Comparison of ENCODE assay signal across 1 cellular context in genomic region chr1:3771108-3772026, GRCh38.
TF ChIP-seq lines count a peak whose summit lies in the region.

No MANE protein-coding gene starts in this region.

TF ChIP-seq in HepG2, 621 proteins besides CTCF, POLR2A, EP300 and RAD21 (continued from another document and continues in another):
- TF ChIP-seq SMARCC2 (IDR thresholded peaks at IDR 0.05) (no peak), HNRNPH1 (optimal IDR thresholded peaks at IDR 0.05; ENCODE audit: low read depth, low read length) (no peak), IRX3 (CRISPR knock-in tag; IDR thresholded peaks at IDR 0.05; ENCODE audit: borderline replicate concordance, low read depth) (no peak), MLXIP (CRISPR knock-in tag; IDR thresholded peaks at IDR 0.05; ENCODE audit: borderline replicate concordance) (no peak; the same call in 1 of the 2 replicates), ZBTB20 (CRISPR knock-in tag; IDR thresholded peaks at IDR 0.05; ENCODE audit: borderline replicate concordance, low read depth) (no peak), ZNF12 (CRISPR knock-in tag; IDR thresholded peaks at IDR 0.05) (no peak), KDM2A (CRISPR knock-in tag; IDR thresholded peaks at IDR 0.05; ENCODE audit: borderline replicate concordance, low read depth) (peak; percentile 40; the same call in 1 of the 2 replicates), RFX3 (CRISPR knock-in tag; IDR thresholded peaks at IDR 0.05) (no peak), ZNF691 (CRISPR knock-in tag; IDR thresholded peaks at IDR 0.05; ENCODE audit: borderline replicate concordance, low read depth) (no peak), RBM22 (optimal IDR thresholded peaks at IDR 0.05; ENCODE audit: low read length) (peak; percentile 28), TFDP1 (CRISPR knock-in tag; IDR thresholded peaks at IDR 0.05; ENCODE audit: borderline replicate concordance) (no peak), ZNF138 (CRISPR knock-in tag; IDR thresholded peaks at IDR 0.05; ENCODE audit: low read depth) (peak; percentile 78; the same call in 1 of the 2 replicates), KDM1A (CRISPR knock-in tag; IDR thresholded peaks at IDR 0.05) (no peak), CBX5 (CRISPR knock-in tag; IDR thresholded peaks at IDR 0.05; ENCODE audit: borderline replicate concordance) (no peak), CHD4 (IDR thresholded peaks at IDR 0.05; ENCODE audit: borderline replicate concordance, low read length) (no peak), SSRP1 (CRISPR knock-in tag; IDR thresholded peaks at IDR 0.05) (no peak), GMEB2 (CRISPR knock-in tag; IDR thresholded peaks at IDR 0.05; ENCODE audit: low read depth) (no peak), CCAR2 (optimal IDR thresholded peaks at IDR 0.05; ENCODE audit: low read depth, low read length) (no peak), LCORL (IDR thresholded peaks at IDR 0.05) (no peak), LCORL (CRISPR knock-in tag; IDR thresholded peaks at IDR 0.05) (0 out of 2 replicates have a peak, but pooled peaks have one; percentile 14), CBX2 (IDR thresholded peaks at IDR 0.05; ENCODE audit: low read depth, low read length) (no peak), CBX2 (CRISPR knock-in tag; IDR thresholded peaks at IDR 0.05; ENCODE audit: low read depth) (no peak), HNRNPL (IDR thresholded peaks at IDR 0.05; ENCODE audit: low read depth, low read length) (0 out of 2 replicates have a peak, but pooled peaks have one; percentile 47), ZNF790 (CRISPR knock-in tag; IDR thresholded peaks at IDR 0.05; ENCODE audit: borderline replicate concordance) (no peak; the same call in 1 of the 2 replicates), ZNF747 (CRISPR knock-in tag; IDR thresholded peaks at IDR 0.05; ENCODE audit: borderline replicate concordance) (peak; percentile 12), ZNF496 (CRISPR knock-in tag; IDR thresholded peaks at IDR 0.05; ENCODE audit: insufficient replicate concordance) (no peak), ZFP1 (CRISPR knock-in tag; IDR thresholded peaks at IDR 0.05) (0 out of 2 replicates have a peak, but pooled peaks have one; percentile 5), PITX1 (CRISPR knock-in tag; IDR thresholded peaks at IDR 0.05) (peak; percentile 35; the same call in 1 of the 2 replicates), SMAD3 (CRISPR knock-in tag; IDR thresholded peaks at IDR 0.05) (0 out of 2 replicates have a peak, but pooled peaks have one; percentile 16), TP53 (CRISPR knock-in tag; conservative IDR thresholded peaks at IDR 0.05) (no peak), TEAD3 (CRISPR knock-in tag; optimal IDR thresholded peaks at IDR 0.05; ENCODE audit: borderline replicate concordance) (peak; percentile 46), XRCC5 (optimal IDR thresholded peaks at IDR 0.05; ENCODE audit: low read length) (no peak), TSC22D2 (CRISPR knock-in tag; IDR thresholded peaks at IDR 0.05; ENCODE audit: borderline replicate concordance) (no peak), THAP7 (CRISPR knock-in tag; IDR thresholded peaks at IDR 0.05) (no peak), KLF13 (CRISPR knock-in tag; IDR thresholded peaks at IDR 0.05) (no peak), ZSCAN20 (CRISPR knock-in tag; IDR thresholded peaks at IDR 0.05; ENCODE audit: borderline replicate concordance) (no peak), PHF20 (CRISPR knock-in tag; IDR thresholded peaks at IDR 0.05) (no peak), BORCS8-MEF2B (CRISPR knock-in tag; IDR thresholded peaks at IDR 0.05) (peak; percentile 59; the same call in 1 of the 2 replicates), DNMT3B (CRISPR knock-in tag; conservative IDR thresholded peaks at IDR 0.05) (peak; percentile 60; the same call in 1 of the 2 replicates)
- TF ChIP-seq, protein P1, sequence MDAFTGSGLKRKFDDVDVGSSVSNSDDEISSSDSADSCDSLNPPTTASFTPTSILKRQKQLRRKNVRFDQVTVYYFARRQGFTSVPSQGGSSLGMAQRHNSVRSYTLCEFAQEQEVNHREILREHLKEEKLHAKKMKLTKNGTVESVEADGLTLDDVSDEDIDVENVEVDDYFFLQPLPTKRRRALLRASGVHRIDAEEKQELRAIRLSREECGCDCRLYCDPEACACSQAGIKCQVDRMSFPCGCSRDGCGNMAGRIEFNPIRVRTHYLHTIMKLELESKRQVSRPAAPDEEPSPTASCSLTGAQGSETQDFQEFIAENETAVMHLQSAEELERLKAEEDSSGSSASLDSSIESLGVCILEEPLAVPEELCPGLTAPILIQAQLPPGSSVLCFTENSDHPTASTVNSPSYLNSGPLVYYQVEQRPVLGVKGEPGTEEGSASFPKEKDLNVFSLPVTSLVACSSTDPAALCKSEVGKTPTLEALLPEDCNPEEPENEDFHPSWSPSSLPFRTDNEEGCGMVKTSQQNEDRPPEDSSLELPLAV (CRISPR knock-in tag; conservative IDR thresholded peaks at IDR 0.05; ENCODE audit: low read depth), result no peak
- TF ChIP-seq, protein P2, sequence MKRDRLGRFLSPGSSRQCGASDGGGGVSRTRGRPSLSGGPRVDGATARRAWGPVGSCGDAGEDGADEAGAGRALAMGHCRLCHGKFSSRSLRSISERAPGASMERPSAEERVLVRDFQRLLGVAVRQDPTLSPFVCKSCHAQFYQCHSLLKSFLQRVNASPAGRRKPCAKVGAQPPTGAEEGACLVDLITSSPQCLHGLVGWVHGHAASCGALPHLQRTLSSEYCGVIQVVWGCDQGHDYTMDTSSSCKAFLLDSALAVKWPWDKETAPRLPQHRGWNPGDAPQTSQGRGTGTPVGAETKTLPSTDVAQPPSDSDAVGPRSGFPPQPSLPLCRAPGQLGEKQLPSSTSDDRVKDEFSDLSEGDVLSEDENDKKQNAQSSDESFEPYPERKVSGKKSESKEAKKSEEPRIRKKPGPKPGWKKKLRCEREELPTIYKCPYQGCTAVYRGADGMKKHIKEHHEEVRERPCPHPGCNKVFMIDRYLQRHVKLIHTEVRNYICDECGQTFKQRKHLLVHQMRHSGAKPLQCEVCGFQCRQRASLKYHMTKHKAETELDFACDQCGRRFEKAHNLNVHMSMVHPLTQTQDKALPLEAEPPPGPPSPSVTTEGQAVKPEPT (CRISPR knock-in tag; IDR thresholded peaks at IDR 0.05; ENCODE audit: low read depth), result 0 out of 2 replicates have a peak, but pooled peaks have one; percentile 22
- TF ChIP-seq, protein P3, sequence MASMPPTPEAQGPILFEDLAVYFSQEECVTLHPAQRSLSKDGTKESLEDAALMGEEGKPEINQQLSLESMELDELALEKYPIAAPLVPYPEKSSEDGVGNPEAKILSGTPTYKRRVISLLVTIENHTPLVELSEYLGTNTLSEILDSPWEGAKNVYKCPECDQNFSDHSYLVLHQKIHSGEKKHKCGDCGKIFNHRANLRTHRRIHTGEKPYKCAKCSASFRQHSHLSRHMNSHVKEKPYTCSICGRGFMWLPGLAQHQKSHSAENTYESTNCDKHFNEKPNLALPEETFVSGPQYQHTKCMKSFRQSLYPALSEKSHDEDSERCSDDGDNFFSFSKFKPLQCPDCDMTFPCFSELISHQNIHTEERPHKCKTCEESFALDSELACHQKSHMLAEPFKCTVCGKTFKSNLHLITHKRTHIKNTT (CRISPR knock-in tag; IDR thresholded peaks at IDR 0.05), result no peak
- TF ChIP-seq, protein P4, sequence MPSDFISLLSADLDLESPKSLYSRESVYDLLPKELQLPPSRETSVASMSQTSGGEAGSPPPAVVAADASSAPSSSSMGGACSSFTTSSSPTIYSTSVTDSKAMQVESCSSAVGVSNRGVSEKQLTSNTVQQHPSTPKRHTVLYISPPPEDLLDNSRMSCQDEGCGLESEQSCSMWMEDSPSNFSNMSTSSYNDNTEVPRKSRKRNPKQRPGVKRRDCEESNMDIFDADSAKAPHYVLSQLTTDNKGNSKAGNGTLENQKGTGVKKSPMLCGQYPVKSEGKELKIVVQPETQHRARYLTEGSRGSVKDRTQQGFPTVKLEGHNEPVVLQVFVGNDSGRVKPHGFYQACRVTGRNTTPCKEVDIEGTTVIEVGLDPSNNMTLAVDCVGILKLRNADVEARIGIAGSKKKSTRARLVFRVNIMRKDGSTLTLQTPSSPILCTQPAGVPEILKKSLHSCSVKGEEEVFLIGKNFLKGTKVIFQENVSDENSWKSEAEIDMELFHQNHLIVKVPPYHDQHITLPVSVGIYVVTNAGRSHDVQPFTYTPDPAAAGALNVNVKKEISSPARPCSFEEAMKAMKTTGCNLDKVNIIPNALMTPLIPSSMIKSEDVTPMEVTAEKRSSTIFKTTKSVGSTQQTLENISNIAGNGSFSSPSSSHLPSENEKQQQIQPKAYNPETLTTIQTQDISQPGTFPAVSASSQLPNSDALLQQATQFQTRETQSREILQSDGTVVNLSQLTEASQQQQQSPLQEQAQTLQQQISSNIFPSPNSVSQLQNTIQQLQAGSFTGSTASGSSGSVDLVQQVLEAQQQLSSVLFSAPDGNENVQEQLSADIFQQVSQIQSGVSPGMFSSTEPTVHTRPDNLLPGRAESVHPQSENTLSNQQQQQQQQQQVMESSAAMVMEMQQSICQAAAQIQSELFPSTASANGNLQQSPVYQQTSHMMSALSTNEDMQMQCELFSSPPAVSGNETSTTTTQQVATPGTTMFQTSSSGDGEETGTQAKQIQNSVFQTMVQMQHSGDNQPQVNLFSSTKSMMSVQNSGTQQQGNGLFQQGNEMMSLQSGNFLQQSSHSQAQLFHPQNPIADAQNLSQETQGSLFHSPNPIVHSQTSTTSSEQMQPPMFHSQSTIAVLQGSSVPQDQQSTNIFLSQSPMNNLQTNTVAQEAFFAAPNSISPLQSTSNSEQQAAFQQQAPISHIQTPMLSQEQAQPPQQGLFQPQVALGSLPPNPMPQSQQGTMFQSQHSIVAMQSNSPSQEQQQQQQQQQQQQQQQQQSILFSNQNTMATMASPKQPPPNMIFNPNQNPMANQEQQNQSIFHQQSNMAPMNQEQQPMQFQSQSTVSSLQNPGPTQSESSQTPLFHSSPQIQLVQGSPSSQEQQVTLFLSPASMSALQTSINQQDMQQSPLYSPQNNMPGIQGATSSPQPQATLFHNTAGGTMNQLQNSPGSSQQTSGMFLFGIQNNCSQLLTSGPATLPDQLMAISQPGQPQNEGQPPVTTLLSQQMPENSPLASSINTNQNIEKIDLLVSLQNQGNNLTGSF (CRISPR knock-in tag; IDR thresholded peaks at IDR 0.05), result no peak
- TF ChIP-seq, protein P5, sequence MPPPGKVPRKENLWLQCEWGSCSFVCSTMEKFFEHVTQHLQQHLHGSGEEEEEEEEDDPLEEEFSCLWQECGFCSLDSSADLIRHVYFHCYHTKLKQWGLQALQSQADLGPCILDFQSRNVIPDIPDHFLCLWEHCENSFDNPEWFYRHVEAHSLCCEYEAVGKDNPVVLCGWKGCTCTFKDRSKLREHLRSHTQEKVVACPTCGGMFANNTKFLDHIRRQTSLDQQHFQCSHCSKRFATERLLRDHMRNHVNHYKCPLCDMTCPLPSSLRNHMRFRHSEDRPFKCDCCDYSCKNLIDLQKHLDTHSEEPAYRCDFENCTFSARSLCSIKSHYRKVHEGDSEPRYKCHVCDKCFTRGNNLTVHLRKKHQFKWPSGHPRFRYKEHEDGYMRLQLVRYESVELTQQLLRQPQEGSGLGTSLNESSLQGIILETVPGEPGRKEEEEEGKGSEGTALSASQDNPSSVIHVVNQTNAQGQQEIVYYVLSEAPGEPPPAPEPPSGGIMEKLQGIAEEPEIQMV (CRISPR knock-in tag; IDR thresholded peaks at IDR 0.05; ENCODE audit: low read depth), result no peak
